ENCODE assay signal across 10 cellular contexts in the genomic region with DNA sequence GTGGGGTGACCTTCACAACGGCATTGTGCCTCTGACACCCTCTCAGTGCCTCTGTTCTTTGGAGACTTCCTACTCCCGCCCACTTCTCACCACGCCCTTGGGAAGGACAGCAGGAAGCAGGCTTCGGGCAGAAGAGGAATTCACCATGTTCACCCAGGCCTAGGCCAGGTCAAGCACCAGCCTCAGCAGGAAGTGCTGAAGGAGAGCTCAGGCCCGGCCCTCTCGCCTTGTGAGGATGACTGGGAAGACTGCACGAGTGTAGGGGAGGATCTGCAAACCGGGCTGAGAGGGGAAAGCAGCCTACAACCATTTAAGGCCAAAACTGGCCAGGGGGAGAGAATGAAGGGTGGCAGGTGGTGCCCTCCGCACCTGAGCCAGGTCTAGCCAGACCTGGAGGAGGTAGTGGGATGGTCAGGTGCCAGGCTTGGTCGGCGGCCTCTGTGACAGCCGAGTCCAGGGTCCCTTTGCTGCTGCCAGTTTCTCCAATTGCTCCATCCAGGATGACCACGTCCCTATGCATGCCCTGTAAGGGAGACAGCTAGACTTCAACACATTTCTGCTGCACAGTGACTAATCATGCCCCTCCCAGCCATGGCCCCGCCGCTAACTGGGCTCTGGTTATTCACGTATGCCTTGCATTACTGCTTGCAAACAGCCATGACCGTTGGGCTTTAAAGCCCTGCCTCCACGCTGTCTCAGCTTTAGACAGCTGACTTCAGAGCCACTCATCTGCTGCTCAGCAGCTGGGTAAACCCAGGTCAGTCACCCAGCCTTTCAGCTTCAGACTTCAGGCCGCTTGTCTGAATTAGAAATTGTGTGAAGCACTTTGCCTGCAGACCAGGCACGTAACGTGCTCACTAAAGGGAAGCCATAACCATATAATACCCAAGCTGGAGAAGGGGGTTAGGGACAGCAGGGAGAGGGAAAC. TPM values are rescaled to one million over a fixed set of nuclear protein-coding genes. Genes with fewer than 3 reads are reported as not detected.
DNase-seq lines count a peak whose midpoint lies in the region; ATAC-seq, FAIRE-seq and TF ChIP-seq lines count a peak whose summit lies in the region.
"Had no signal": no experiment of that assay in that cellular context is flagged by ENCODE, and none has a peak within 500 bp of the region (broad histone marks: within the 10 kb centered on the region; RNA-seq: fewer than 3 reads in every experiment).

No MANE protein-coding gene starts in this region.

- H3K9me1 ChIP-seq in K562 (ENCODE audit: control insufficient read depth, insufficient read depth, low read length), result no peaks in the 10 kb centered on the region

- CTCF ChIA-PET in K562 (lab: Yijun Ruan, JAX; ENCODE audit: low intra/inter-chr PET ratio), result interaction anchor here (0.7 kb wide), 1 partner anchor 211 kb away, joined by 3 read pairs; no protein-coding TSS in a partner anchor

- TF ChIP-seq CTCF in K562 (IDR thresholded peaks at IDR 0.05 in 2 of 3, conservative IDR thresholded peaks at IDR 0.05 in 1 of 3; ENCODE audit: insufficient read depth in 2 of 3, low read depth in 1 of 3, low read length in 3 of 3) (no peak), nephron (IDR thresholded peaks at IDR 0.05; ENCODE audit: unreplicated experiment in 3 of 3) (no peak), gastroesophageal sphincter (IDR thresholded peaks at IDR 0.05) (no peak)

- H3K27ac Mint-ChIP-seq in nephron, result peak overlapping the region in 2 of 3 experiments; percentile 55 to 58

- no TSS peak for BruUV-seq in K562 (replicated peaks; lab: Mats Ljungman, UMichigan)

- in situ Hi-C loops in K562 (cut with MboI), result no loop called here

- peaks cover 0 to 13% of the 10 kb centered on the region in 2 experiments; a peak in 3 of 5 replicates for H3K4me1 ChIP-seq in K562 (replicated peaks in 1 of 2; ENCODE audit: control insufficient read depth in 2 of 2, insufficient read depth in 2 of 2, low read length in 2 of 2)
- no peaks in the 10 kb centered on the region for H3K4me1 ChIP-seq in gastroesophageal sphincter

- peak; percentile 69 for FAIRE-seq in K562 (lab: Jason Lieb, UNC)

- H3K27me3 Mint-ChIP-seq in nephron (ENCODE audit: low read depth), result no peaks in the 10 kb centered on the region

- TF ChIP-seq POLR2A in K562 (conservative IDR thresholded peaks at IDR 0.05), result peak; percentile 72
- no peak for TF ChIP-seq POLR2A in gastroesophageal sphincter (IDR thresholded peaks at IDR 0.05)

- peaks cover 10% of the 10 kb centered on the region for H4K20me1 ChIP-seq in K562 (replicated peaks; ENCODE audit: control insufficient read depth, insufficient read depth, low read length)

- H3K4me3 Mint-ChIP-seq in nephron, result no peak overlapping the region
- H3K4me3 Mint-ChIP-seq: immature natural killer cell had no signal

- peaks cover 12% of the 10 kb centered on the region for H3K79me2 ChIP-seq in K562 (ENCODE audit: control insufficient read depth, insufficient read depth, low read length)

- no peak overlapping the region for H3K4me2 ChIP-seq in K562 (ENCODE audit: insufficient read depth, low read length)
- H3K4me2 ChIP-seq: PC-9 had no signal

- ATAC-seq in K562, result peak; percentile 65
- ATAC-seq in HG02884 (IDR thresholded peaks at IDR 0.05; ENCODE audit: unreplicated experiment), result no peak
- ATAC-seq in gastroesophageal sphincter, result no peak

- H3K27me3 ChIP-seq in K562 (ENCODE audit: control insufficient read depth in 2 of 2, insufficient read depth in 2 of 2, low read length in 2 of 2), result no peaks in the 10 kb centered on the region
- no peaks in the 10 kb centered on the region for H3K27me3 ChIP-seq in gastroesophageal sphincter

- H3K9me3 Mint-ChIP-seq in nephron, result no peaks in the 10 kb centered on the region
- H3K9me3 Mint-ChIP-seq: immature natural killer cell had no signal

- POLR2A ChIA-PET in K562 (lab: Yijun Ruan, JAX), result interaction anchor here (0.6 to 5.0 kb wide), 6 partner anchors 9 to 71 kb away, joined by 3 to 37 read pairs (median 11); partner anchors contain the start of genes AKR7A2, EMC1, MRTO4 and SLC66A1

- intact Hi-C loops in K562 (cut with micrococcal nuclease), result no loop called here

- H3K9me3 ChIP-seq in K562 (replicated peaks; ENCODE audit: control insufficient read depth, insufficient read depth, low read depth, low read length) (no peaks in the 10 kb centered on the region), gastroesophageal sphincter (no peaks in the 10 kb centered on the region)

- TF ChIP-seq EP300 in K562 (IDR thresholded peaks at IDR 0.05; ENCODE audit: low read length) (no peak), gastroesophageal sphincter (IDR thresholded peaks at IDR 0.05) (no peak)

- TF ChIP-seq RAD21 in K562 (CRISPR knock-in tag; conservative IDR thresholded peaks at IDR 0.05 in 1 of 2, IDR thresholded peaks at IDR 0.05 in 1 of 2), result no peak

- H2AFZ ChIP-seq in K562 (ENCODE audit: low read depth, low read length), result no peak overlapping the region
- H2AFZ ChIP-seq: PC-9 had no signal

- H3K4me3 ChIP-seq in K562 (no peak overlapping the region), gastroesophageal sphincter (no peak overlapping the region)
- H3K4me3 ChIP-seq: PC-9 had no signal

- DNase-seq in Daoy (ENCODE audit: low read depth) (peak; percentile 71), NAMALWA (ENCODE audit: low spot score) (peak; percentile 10), K562 (ENCODE audit: extremely low read depth in 1 of 4, low spot score in 3 of 4) (peak in 2 of 4 experiments; percentile 24 to 40), T-helper 1 cell (no peak), NCI-H2171 treated with DMSO at 0.1 percent for 48 hours (lab: John Stamatoyannopoulos, UW) (no peak)
- DNase-seq: immature natural killer cell had no signal

- H3K27ac ChIP-seq in K562 (ENCODE audit: extremely low read depth, low read depth, low read length), result peak overlapping the region; percentile 52; the same call in 2 of the 3 replicates
- no peak overlapping the region for H3K27ac ChIP-seq in gastroesophageal sphincter
- H3K27ac ChIP-seq: PC-9 had no signal

- peaks cover 56% of the 10 kb centered on the region for H3K36me3 ChIP-seq in K562 (ENCODE audit: control insufficient read depth, insufficient read depth, low read length)
- peaks cover 0 to 55% of the 10 kb centered on the region in 2 donors for H3K36me3 ChIP-seq in gastroesophageal sphincter

- peak overlapping the region in 1 of 2 experiments; percentile 53; a peak in 2 of 4 replicates for H3K9ac ChIP-seq in K562 (ENCODE audit: insufficient read depth in 1 of 2, low read depth in 2 of 2, low read length in 2 of 2)

- WGBS in K562 (ENCODE audit: insufficient coverage, low coverage, missing lambda C conversion rate), result 65% methylated on average over 20 of the region's 21 CpGs
- 75% methylated on average over 10 of the region's 21 CpGs; no CpG with 5 or more reads in 1 of the 2 donors for WGBS in gastroesophageal sphincter (ENCODE audit: low coverage in 1 of 2), 2 donors

- peaks cover 11% of the 10 kb centered on the region for H3K4me1 Mint-ChIP-seq in nephron
- H3K4me1 Mint-ChIP-seq: immature natural killer cell had no signal

- peaks cover 19% of the 10 kb centered on the region for H3K36me3 Mint-ChIP-seq in nephron (ENCODE audit: low read depth)

RNA-seq across cellular contexts. Expression of gene MRTO4, which starts 8.9 kb away (rescaled TPM):
- 94.7 and 109 TPM in 2 replicates for total RNA-seq in Daoy (2014; rRNA removed; shearing (Covaris generic))
- total RNA-seq in K562 (2011; cell fraction: chromatin; rRNA removed; ENCODE audit: low replicate concordance), result 35.8 and 86.9 TPM in 2 replicates
- 78.7 and 87.1 TPM in 2 replicates for total RNA-seq in K562 (2011; cell fraction: nucleolus; rRNA removed)
- 57.9 and 62.8 TPM in 2 replicates for total RNA-seq in K562 (2011; cell fraction: nucleoplasm; rRNA removed)
- total RNA-seq in K562 (2014; rRNA removed) (150 and 153 TPM in 2 replicates), K562 (2014; rRNA removed; fragmentation: Illumina TruSeq; extraction: Trizol) (136 and 145 TPM in 2 replicates), K562 (2015; rRNA removed; fragmentation: Illumina TruSeq; extraction: Trizol) (153 and 154 TPM in 2 replicates), K562 (2021) (138 and 146 TPM in 2 replicates), gastroesophageal sphincter (10 to 100 TPM; 12.5 to 28.5 (median 19.7) TPM)
- polyA plus RNA-seq in K562 (2011; rRNA removed) (93.7 and 105 TPM in 2 replicates), K562 (2014; fragmentation: Illumina TruSeq; extraction: Trizol) (163 and 173 TPM in 2 replicates), K562 (2014; fragmentation: Nextera tagmentation; extraction: Ambion mirVana) (100 to 1,000 TPM in 1 of 2 experiments, 10 to 100 TPM in 1; 62.0 to 146 TPM), K562 (2014; rRNA removed) (152 and 153 TPM in 2 replicates)
- 88.3 and 88.5 TPM in 2 replicates for polyA plus RNA-seq in K562 (2011; cell fraction: cytosol; rRNA removed)
- 35.1 and 36.8 TPM in 2 replicates for polyA plus RNA-seq in K562 (2011; cell fraction: nucleus; rRNA removed)
- 59.9 and 104 TPM in 2 replicates for polyA plus RNA-seq in K562 (2012)
- polyA minus RNA-seq in K562 (2011; rRNA and poly(A)+ RNA removed), result 62.3 and 78.5 TPM in 2 replicates
- polyA minus RNA-seq in K562 (2011; cell fraction: cytosol; rRNA and poly(A)+ RNA removed), result 32.1 and 40.7 TPM in 2 replicates
- 16.2 and 19.4 TPM in 2 replicates for polyA minus RNA-seq in K562 (2011; cell fraction: nucleus; rRNA and poly(A)+ RNA removed)

RNA-seq across cellular contexts. Expression of gene EMC1, which starts 9.2 kb away (rescaled TPM):
- total RNA-seq in Daoy (2014; rRNA removed; shearing (Covaris generic)), result 41.0 and 49.9 TPM in 2 replicates
- 276 and 409 TPM in 2 replicates for total RNA-seq in K562 (2011; cell fraction: chromatin; rRNA removed; ENCODE audit: low replicate concordance)
- 245 and 297 TPM in 2 replicates for total RNA-seq in K562 (2011; cell fraction: nucleolus; rRNA removed)
- total RNA-seq in K562 (2011; cell fraction: nucleoplasm; rRNA removed), result 245 and 273 TPM in 2 replicates
- total RNA-seq in K562 (2014; rRNA removed) (37.5 and 65.1 TPM in 2 replicates), K562 (2014; rRNA removed; fragmentation: Illumina TruSeq; extraction: Trizol) (32.8 and 35.4 TPM in 2 replicates), K562 (2015; rRNA removed; fragmentation: Illumina TruSeq; extraction: Trizol) (36.9 and 37.4 TPM in 2 replicates), K562 (2021) (71.0 and 88.2 TPM in 2 replicates), gastroesophageal sphincter (10 to 100 TPM; 21.8 to 39.8 (median 30.6) TPM)
- polyA plus RNA-seq in K562 (2011; rRNA removed) (17.8 and 40.9 TPM in 2 replicates), K562 (2014; fragmentation: Illumina TruSeq; extraction: Trizol) (69.9 and 85.0 TPM in 2 replicates), K562 (2014; fragmentation: Nextera tagmentation; extraction: Ambion mirVana) (10 to 100 TPM; 32.1 to 69.3 TPM), K562 (2014; rRNA removed) (24.2 and 33.5 TPM in 2 replicates)
- polyA plus RNA-seq in K562 (2011; cell fraction: cytosol; rRNA removed), result 34.1 and 42.0 TPM in 2 replicates
- 140 and 211 TPM in 2 replicates for polyA plus RNA-seq in K562 (2011; cell fraction: nucleus; rRNA removed)
- polyA plus RNA-seq in K562 (2012), result 40.3 and 58.0 TPM in 2 replicates
- 38.2 and 49.9 TPM in 2 replicates for polyA minus RNA-seq in K562 (2011; rRNA and poly(A)+ RNA removed)
- 23.6 and 30.1 TPM in 2 replicates for polyA minus RNA-seq in K562 (2011; cell fraction: cytosol; rRNA and poly(A)+ RNA removed)
- 62.5 and 79.1 TPM in 2 replicates for polyA minus RNA-seq in K562 (2011; cell fraction: nucleus; rRNA and poly(A)+ RNA removed)

RNA-seq across cellular contexts. Expression of gene AKR7A3, which starts 28.1 kb away (rescaled TPM):
- 0.40 and 0.77 TPM in 2 replicates for total RNA-seq in Daoy (2014; rRNA removed; shearing (Covaris generic))
- total RNA-seq in K562 (2011; cell fraction: chromatin; rRNA removed; ENCODE audit: low replicate concordance), result 2.4 and 4.7 TPM in 2 replicates
- 3.7 and 4.5 TPM in 2 replicates for total RNA-seq in K562 (2011; cell fraction: nucleolus; rRNA removed)
- total RNA-seq in K562 (2011; cell fraction: nucleoplasm; rRNA removed), result 2.1 and 3.2 TPM in 2 replicates
- 0.54 and 0.78 TPM in 2 replicates for total RNA-seq in K562 (2014; rRNA removed)
- total RNA-seq in K562 (2014; rRNA removed; fragmentation: Illumina TruSeq; extraction: Trizol), result 0.22 TPM in 2 replicates
- total RNA-seq in K562 (2015; rRNA removed; fragmentation: Illumina TruSeq; extraction: Trizol), result 0.45 and 0.58 TPM in 2 replicates
- 0.91 and 1.2 TPM in 2 replicates for total RNA-seq in K562 (2021)
- 0.33 and 0.49 TPM in 2 replicates for polyA plus RNA-seq in K562 (2011; rRNA removed)
- 0.38 and 0.63 TPM in 2 replicates for polyA plus RNA-seq in K562 (2011; cell fraction: cytosol; rRNA removed)
- polyA plus RNA-seq in K562 (2011; cell fraction: nucleus; rRNA removed), result 2.2 and 4.9 TPM in 2 replicates
- 0.27 and 0.79 TPM in 2 replicates for polyA plus RNA-seq in K562 (2012)
- polyA plus RNA-seq in K562 (2014; fragmentation: Illumina TruSeq; extraction: Trizol), result 0.13 and 0.25 TPM in 2 replicates
- under 1 TPM in 1 of 2 experiments, not detected in 1; 0.04 TPM for polyA plus RNA-seq in K562 (2014; fragmentation: Nextera tagmentation; extraction: Ambion mirVana)
- 0.74 and 1.5 TPM in 2 replicates for polyA plus RNA-seq in K562 (2014; rRNA removed)
- 0.14 and 0.15 TPM in 2 replicates for polyA minus RNA-seq in K562 (2011; rRNA and poly(A)+ RNA removed)
- 0.67 TPM in 1 of 2 replicates, not detected in the other for polyA minus RNA-seq in K562 (2011; cell fraction: cytosol; rRNA and poly(A)+ RNA removed)
- polyA minus RNA-seq in K562 (2011; cell fraction: nucleus; rRNA and poly(A)+ RNA removed), result 1.00 and 1.1 TPM in 2 replicates
- 1 to 10 TPM in 1 of 4 donors, under 1 TPM in 3; 0.27 to 1.6 (median 0.71) TPM for total RNA-seq in gastroesophageal sphincter
- polyA plus RNA-seq: immature natural killer cell had no signal

RNA-seq across cellular contexts. Expression of gene UBR4, which starts 50.4 kb away (rescaled TPM):
- total RNA-seq in Daoy (2014; rRNA removed; shearing (Covaris generic)), result 45.5 and 49.0 TPM in 2 replicates
- total RNA-seq in K562 (2011; cell fraction: chromatin; rRNA removed; ENCODE audit: low replicate concordance), result 1,237 and 1,275 TPM in 2 replicates
- total RNA-seq in K562 (2011; cell fraction: nucleolus; rRNA removed), result 563 and 657 TPM in 2 replicates
- 675 TPM in 2 replicates for total RNA-seq in K562 (2011; cell fraction: nucleoplasm; rRNA removed)
- 140 and 153 TPM in 2 replicates for total RNA-seq in K562 (2014; rRNA removed)
- total RNA-seq in K562 (2014; rRNA removed; fragmentation: Illumina TruSeq; extraction: Trizol), result 88.5 and 99.0 TPM in 2 replicates
- total RNA-seq in K562 (2015; rRNA removed; fragmentation: Illumina TruSeq; extraction: Trizol), result 91.3 and 98.2 TPM in 2 replicates
- 218 and 237 TPM in 2 replicates for total RNA-seq in K562 (2021)
- polyA plus RNA-seq in K562 (2011; rRNA removed), result 55.4 and 85.4 TPM in 2 replicates
- 96.0 and 109 TPM in 2 replicates for polyA plus RNA-seq in K562 (2011; cell fraction: cytosol; rRNA removed)
- 581 and 738 TPM in 2 replicates for polyA plus RNA-seq in K562 (2011; cell fraction: nucleus; rRNA removed)
- polyA plus RNA-seq in K562 (2012), result 175 and 269 TPM in 2 replicates
- polyA plus RNA-seq in K562 (2014; fragmentation: Illumina TruSeq; extraction: Trizol), result 274 and 277 TPM in 2 replicates
- polyA plus RNA-seq in K562 (2014; fragmentation: Nextera tagmentation; extraction: Ambion mirVana), result 100 to 1,000 TPM; 110 to 123 TPM
- 174 and 182 TPM in 2 replicates for polyA plus RNA-seq in K562 (2014; rRNA removed)
- polyA minus RNA-seq in K562 (2011; rRNA and poly(A)+ RNA removed), result 161 and 196 TPM in 2 replicates
- 224 and 238 TPM in 2 replicates for polyA minus RNA-seq in K562 (2011; cell fraction: cytosol; rRNA and poly(A)+ RNA removed)
- polyA minus RNA-seq in K562 (2011; cell fraction: nucleus; rRNA and poly(A)+ RNA removed), result 307 and 505 TPM in 2 replicates
- total RNA-seq in gastroesophageal sphincter, result 100 to 1,000 TPM in 3 of 4 donors, 10 to 100 TPM in 1; 79.3 to 200 (median 191) TPM

RNA-seq across cellular contexts. Expression of gene AKR7A2, which starts 51.5 kb away (rescaled TPM):
- 52.7 and 66.1 TPM in 2 replicates for total RNA-seq in Daoy (2014; rRNA removed; shearing (Covaris generic))
- total RNA-seq in K562 (2011; cell fraction: chromatin; rRNA removed; ENCODE audit: low replicate concordance), result 18.7 and 45.9 TPM in 2 replicates
- total RNA-seq in K562 (2011; cell fraction: nucleolus; rRNA removed), result 36.8 and 39.0 TPM in 2 replicates
- total RNA-seq in K562 (2011; cell fraction: nucleoplasm; rRNA removed), result 28.7 and 34.9 TPM in 2 replicates
- 78.4 and 108 TPM in 2 replicates for total RNA-seq in K562 (2014; rRNA removed)
- 26.1 and 32.3 TPM in 2 replicates for total RNA-seq in K562 (2014; rRNA removed; fragmentation: Illumina TruSeq; extraction: Trizol)
- total RNA-seq in K562 (2015; rRNA removed; fragmentation: Illumina TruSeq; extraction: Trizol), result 65.2 and 66.0 TPM in 2 replicates
- total RNA-seq in K562 (2021), result 71.7 and 74.4 TPM in 2 replicates
- 49.4 and 57.1 TPM in 2 replicates for polyA plus RNA-seq in K562 (2011; rRNA removed)
- 83.1 and 114 TPM in 2 replicates for polyA plus RNA-seq in K562 (2011; cell fraction: cytosol; rRNA removed)
- polyA plus RNA-seq in K562 (2011; cell fraction: nucleus; rRNA removed), result 34.0 and 41.0 TPM in 2 replicates
- 57.6 and 109 TPM in 2 replicates for polyA plus RNA-seq in K562 (2012)
- 41.1 and 50.6 TPM in 2 replicates for polyA plus RNA-seq in K562 (2014; fragmentation: Illumina TruSeq; extraction: Trizol)
- 1 to 10 TPM; 2.0 to 4.0 TPM for polyA plus RNA-seq in K562 (2014; fragmentation: Nextera tagmentation; extraction: Ambion mirVana)
- polyA plus RNA-seq in K562 (2014; rRNA removed), result 74.7 and 83.6 TPM in 2 replicates
- 16.8 and 22.0 TPM in 2 replicates for polyA minus RNA-seq in K562 (2011; rRNA and poly(A)+ RNA removed)
- 22.1 and 40.4 TPM in 2 replicates for polyA minus RNA-seq in K562 (2011; cell fraction: cytosol; rRNA and poly(A)+ RNA removed)
- polyA minus RNA-seq in K562 (2011; cell fraction: nucleus; rRNA and poly(A)+ RNA removed), result 19.1 and 22.7 TPM in 2 replicates
- total RNA-seq in gastroesophageal sphincter, result 10 to 100 TPM; 58.2 to 77.2 (median 63.7) TPM

Comparison
In these comparisons a context has a peak if more than half of its experiments do, and no peak if none do; other contexts are left out.
1. DNase-seq: peak in Daoy (single experiment) and NAMALWA (single experiment); none in T-helper 1 cell (0 of 5) and NCI-H2171 treated with DMSO at 0.1 percent for 48 hours (single experiment).